8 cellular contexts compared by ENCODE assay signal in the genomic region with DNA sequence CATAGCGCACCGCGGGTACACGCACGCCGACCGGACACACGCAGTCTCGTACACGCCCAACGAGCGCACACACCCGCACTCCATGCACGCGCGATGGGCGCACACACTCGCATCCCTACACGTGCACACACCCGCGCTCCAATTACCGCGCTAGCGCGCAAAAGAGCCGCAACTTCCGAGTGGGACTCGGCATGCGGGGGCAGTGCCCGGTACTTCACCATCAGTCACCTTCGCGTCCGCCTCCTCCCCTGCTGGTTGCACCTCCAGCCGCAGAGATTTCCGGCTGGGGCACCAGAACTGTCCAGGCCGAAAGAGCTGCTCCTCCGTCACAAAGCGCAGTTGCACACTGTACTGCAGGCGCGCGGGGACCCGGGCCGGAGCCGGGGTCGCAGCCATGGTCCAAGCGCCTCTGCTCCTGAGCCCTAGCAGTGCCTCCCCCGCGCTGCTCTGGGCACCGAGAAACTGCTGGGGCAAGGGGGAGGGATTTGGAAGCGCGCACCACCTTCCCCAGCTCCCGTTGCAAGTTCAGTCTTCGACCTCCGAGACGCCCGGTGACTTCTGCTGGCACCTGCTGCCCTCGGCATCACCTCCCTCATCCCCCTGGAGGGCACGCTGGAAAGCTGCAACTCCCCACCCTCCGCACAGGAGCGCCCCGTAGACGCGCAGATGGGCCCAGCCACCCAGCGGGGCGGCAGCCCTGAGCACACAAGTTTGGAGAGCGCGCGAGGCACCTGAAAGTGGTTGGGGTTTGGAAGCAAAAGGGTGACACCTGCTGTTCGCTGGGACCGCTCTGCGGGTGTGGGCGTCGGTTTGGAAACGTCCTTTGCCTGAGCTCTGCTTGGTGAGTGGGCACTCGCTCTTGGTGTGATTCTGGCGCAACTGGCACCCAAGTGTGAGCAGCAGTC.
DNase-seq lines count a peak whose midpoint lies in the region; ATAC-seq and TF ChIP-seq lines count a peak whose summit lies in the region.

No MANE protein-coding gene starts in this region.

- DNase-seq in heart left ventricle (peak in 1 of 5 donors; percentile 60), right atrium auricular region (ENCODE audit: low spot score) (no peak), HuH-7.5 (ENCODE audit: low spot score) (peak; percentile 31), RPMI8226 (peak; percentile 33), cerebellar cortex (ENCODE audit: low spot score) (peak; percentile 76), lower lobe of right lung (peak; percentile 51)
- DNase-seq in stimulated activated naive CD8-positive, alpha-beta T cell treated with anti-CD3 and anti-CD28 coated beads, Interleukin-15, amount 100 ng/mL, for 72 hours, result peak; percentile 44 to 64

- H3K9me3 ChIP-seq in heart left ventricle (no peaks in the 10 kb centered on the region), right atrium auricular region (no peaks in the 10 kb centered on the region), lower lobe of right lung (no peaks in the 10 kb centered on the region)

- peaks cover 67% of the 10 kb centered on the region for H3K27me3 Mint-ChIP-seq in stimulated activated naive CD8-positive, alpha-beta T cell treated with anti-CD3 and anti-CD28 coated beads, Interleukin-15, amount 100 ng/mL, for 72 hours

- H3K9me3 Mint-ChIP-seq in stimulated activated naive CD8-positive, alpha-beta T cell treated with anti-CD3 and anti-CD28 coated beads, Interleukin-15, amount 100 ng/mL, for 72 hours, result no peaks in the 10 kb centered on the region

- peak overlapping the region; percentile 74 to 84 for H3K4me3 Mint-ChIP-seq in stimulated activated naive CD8-positive, alpha-beta T cell treated with anti-CD3 and anti-CD28 coated beads, Interleukin-15, amount 100 ng/mL, for 72 hours

- TF ChIP-seq CTCF in heart left ventricle (IDR thresholded peaks at IDR 0.05) (peak in 7 of 12 donors; percentile 5 to 37 (median 13)), right atrium auricular region (IDR thresholded peaks at IDR 0.05) (peak in 1 of 2 donors; percentile 43), lower lobe of right lung (IDR thresholded peaks at IDR 0.05) (no peak)

- intact Hi-C loops in heart left ventricle (cut with DNase I) (loop anchor here in 3 of 10 donors (5.0 to 10.0 kb wide), 2 partner anchors 306 to 324 kb away; no protein-coding TSS in a partner anchor), lower lobe of right lung (cut with DNase I) (no loop called here)

- 1 to 5% (median 2%) methylated on average over 39 to 76 of the region's 76 CpGs for WGBS in heart left ventricle, 4 donors

- H3K27ac Mint-ChIP-seq in stimulated activated naive CD8-positive, alpha-beta T cell treated with anti-CD3 and anti-CD28 coated beads, Interleukin-15, amount 100 ng/mL, for 72 hours, result no peak overlapping the region

- H3K4me3 ChIP-seq in heart left ventricle, result peak overlapping the region in 7 of 12 donors; percentile 6 to 32 (median 21)
- H3K4me3 ChIP-seq in right atrium auricular region, result peak overlapping the region in 1 of 2 donors; percentile 30
- no peak overlapping the region for H3K4me3 ChIP-seq in lower lobe of right lung

- H3K27me3 ChIP-seq in heart left ventricle, result peaks cover 6 to 50% (median 29%) of the 10 kb centered on the region in 9 donors
- H3K27me3 ChIP-seq in right atrium auricular region, result peaks cover 0 to 3% of the 10 kb centered on the region in 2 donors
- H3K27me3 ChIP-seq in lower lobe of right lung (ENCODE audit: low read depth), result peaks cover 25% of the 10 kb centered on the region

- no peak for TF ChIP-seq POLR2A in heart left ventricle (IDR thresholded peaks at IDR 0.05)

- peaks cover 14% of the 10 kb centered on the region for H3K4me1 Mint-ChIP-seq in stimulated activated naive CD8-positive, alpha-beta T cell treated with anti-CD3 and anti-CD28 coated beads, Interleukin-15, amount 100 ng/mL, for 72 hours

- ATAC-seq in heart left ventricle (peak in 3 of 4 donors; percentile 22 to 58 (median 42)), lower lobe of right lung (peak; percentile 56 to 57), GM19023 (IDR thresholded peaks at IDR 0.05; ENCODE audit: unreplicated experiment) (no peak)
- peak; percentile 82 for ATAC-seq in stimulated activated naive CD8-positive, alpha-beta T cell treated with anti-CD3 and anti-CD28 coated beads, Interleukin-15, amount 100 ng/mL, for 72 hours

- no peak overlapping the region for H3K27ac ChIP-seq in heart left ventricle
- no peak overlapping the region for H3K27ac ChIP-seq in right atrium auricular region
- H3K27ac ChIP-seq in lower lobe of right lung, result no peak overlapping the region

- H3K4me1 ChIP-seq in heart left ventricle (peaks cover 0 to 10% (median 2%) of the 10 kb centered on the region in 12 donors), right atrium auricular region (peaks cover 0 to 9% of the 10 kb centered on the region in 2 donors), lower lobe of right lung (peaks cover 8% of the 10 kb centered on the region)

- H3K36me3 ChIP-seq in heart left ventricle (no peaks in the 10 kb centered on the region), right atrium auricular region (no peaks in the 10 kb centered on the region), lower lobe of right lung (no peaks in the 10 kb centered on the region)
